Comparison of ENCODE assay signal across 8 cellular contexts in the genomic region with DNA sequence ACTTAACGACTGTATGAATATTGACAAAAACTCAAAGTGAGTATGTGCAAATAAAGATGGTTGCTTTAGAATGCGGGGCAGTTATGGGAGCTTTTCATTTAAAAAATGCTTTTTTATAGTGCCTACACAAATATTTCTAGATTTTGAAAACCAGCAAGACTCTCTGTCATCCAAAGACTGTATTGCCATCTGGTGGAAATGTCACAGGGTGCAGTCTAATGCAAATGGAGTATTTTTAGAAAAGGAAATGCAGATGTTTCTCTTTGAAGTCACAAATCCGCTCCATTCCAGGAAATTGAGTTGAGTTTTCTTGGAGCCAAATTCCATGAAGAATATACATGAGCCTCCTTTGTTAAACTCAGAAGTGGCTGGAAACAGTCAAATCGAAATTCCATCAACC. TPM values are rescaled to one million over a fixed set of nuclear protein-coding genes. Genes with fewer than 3 reads are reported as not detected.
DNase-seq lines count a peak whose midpoint lies in the region; ATAC-seq and TF ChIP-seq lines count a peak whose summit lies in the region.

No MANE protein-coding gene starts in this region.

- intact Hi-C loops in mammary epithelial cell (cut with micrococcal nuclease) (loop anchor here (1.0 kb wide), 1 partner anchor 23 kb away; no protein-coding TSS in a partner anchor), right lobe of liver (cut with DNase I) (no loop called here)

- H3K9ac ChIP-seq in mammary epithelial cell (ENCODE audit: insufficient read depth, low read length): no peak overlapping the region

- 11% methylated on average over 4 of the region's 4 CpGs for WGBS in mammary epithelial cell (ENCODE audit: low coverage, missing lambda C conversion rate)
- WGBS in right lobe of liver (ENCODE audit: insufficient coverage, low coverage, low lambda C conversion rate, missing lambda C conversion rate): 25% methylated on average over 4 of the region's 4 CpGs

- TF ChIP-seq CTCF in mammary epithelial cell (conservative IDR thresholded peaks at IDR 0.05 in 1 of 2, IDR thresholded peaks at IDR 0.05 in 1 of 2; ENCODE audit: extremely low read depth in 1 of 2, insufficient read depth in 1 of 2, low read depth in 1 of 2, low read length in 2 of 2) (peak; percentile 65 to 68), right lobe of liver (IDR thresholded peaks at IDR 0.05) (peak; percentile 25 to 59 (median 40))

- in situ Hi-C loops in mammary epithelial cell (cut with MboI; ENCODE audit: low sequenced_read_pairs in 2 of 2): loop anchor here in 1 of 2 donors (25.0 kb wide), 1 partner anchor 437 kb away; no protein-coding TSS in a partner anchor

- peak; percentile 44 for DNase-seq in GM03348 (ENCODE audit: low spot score)
- DNase-seq in NCI-H748 (lab: John Stamatoyannopoulos, UW; ENCODE audit: unreplicated experiment): peak; percentile 54
- peak; percentile 27 for DNase-seq in mammary epithelial cell
- no peak for DNase-seq in right lobe of liver
- DNase-seq in cerebellum (ENCODE audit: low spot score): no peak
- DNase-seq in activated CD4-positive, CD25-positive, alpha-beta regulatory T cell treated with anti-CD3 and anti-CD28 coated beads, Interleukin-2, amount 50 U/mL, for 72 hours: no peak

- ATAC-seq in right lobe of liver (peak in 2 of 4 donors; percentile 72 to 78), GM19467 (IDR thresholded peaks at IDR 0.05; ENCODE audit: unreplicated experiment) (no peak)

- H3K4me2 ChIP-seq in mammary epithelial cell (ENCODE audit: insufficient read depth, low read depth, low read length): no peak overlapping the region

- H3K4me1 ChIP-seq in ACC112 (ENCODE audit: control insufficient read depth, insufficient read depth, low read length, unreplicated experiment): peaks cover 20% of the 10 kb centered on the region
- peaks cover 12% of the 10 kb centered on the region for H3K4me1 ChIP-seq in mammary epithelial cell (ENCODE audit: insufficient read depth, low read length)
- H3K4me1 ChIP-seq in right lobe of liver: peaks cover 0 to 7% (median 0%) of the 10 kb centered on the region in 4 donors

- H3K4me3 ChIP-seq in ACC112 (ENCODE audit: low read depth, low read length) (no peak overlapping the region), mammary epithelial cell (replicated peaks in 1 of 3; ENCODE audit: insufficient read depth in 1 of 3, low read depth in 2 of 3, low read length in 3 of 3) (no peak overlapping the region), right lobe of liver (no peak overlapping the region)

- no peak overlapping the region for H3K27ac ChIP-seq in ACC112 (ENCODE audit: low read depth, low read length)
- H3K27ac ChIP-seq in mammary epithelial cell (ENCODE audit: insufficient read depth, low read depth, low read length): no peak overlapping the region
- no peak overlapping the region for H3K27ac ChIP-seq in right lobe of liver

- H4K20me1 ChIP-seq in mammary epithelial cell (ENCODE audit: insufficient read depth, low read length): peaks cover 4% of the 10 kb centered on the region

- dilution Hi-C loops in mammary epithelial cell (cut with HindIII; ENCODE audit: low sequenced_read_pairs): no loop called here

- no TSS peak for BruUV-seq in mammary epithelial cell (replicated peaks; lab: Mats Ljungman, UMichigan)

- H3K9me3 ChIP-seq in mammary epithelial cell (replicated peaks; ENCODE audit: insufficient read depth, low read length) (no peaks in the 10 kb centered on the region), right lobe of liver (no peaks in the 10 kb centered on the region)

- no peak for TF ChIP-seq POLR2A in right lobe of liver (IDR thresholded peaks at IDR 0.05)

- no peaks in the 10 kb centered on the region for H3K79me2 ChIP-seq in ACC112 (ENCODE audit: control insufficient read depth, insufficient read depth, low read length, unreplicated experiment)
- no peaks in the 10 kb centered on the region for H3K79me2 ChIP-seq in mammary epithelial cell (ENCODE audit: insufficient read depth, low read length)

- peaks cover 15% of the 10 kb centered on the region for H3K27me3 ChIP-seq in ACC112 (ENCODE audit: insufficient read depth, low read length)
- peaks cover 16% of the 10 kb centered on the region for H3K27me3 ChIP-seq in mammary epithelial cell (ENCODE audit: insufficient read depth, low read length)
- H3K27me3 ChIP-seq in right lobe of liver: peaks cover 0 to 4% of the 10 kb centered on the region in 2 donors

- H3K36me3 ChIP-seq in ACC112 (ENCODE audit: insufficient read depth, low read length) (no peaks in the 10 kb centered on the region), mammary epithelial cell (ENCODE audit: insufficient read depth, low read length) (no peaks in the 10 kb centered on the region), right lobe of liver (no peaks in the 10 kb centered on the region)

- CTCF ChIA-PET in mammary epithelial cell (lab: Charles Lee; ENCODE audit: low non-redundant PET): no interaction called here

- H2AFZ ChIP-seq in ACC112 (ENCODE audit: low read length, unreplicated experiment): peak overlapping the region; percentile 2
- H2AFZ ChIP-seq in mammary epithelial cell (ENCODE audit: low read depth, low read length): no peak overlapping the region

RNA-seq across cellular contexts. Expression of a gene that starts 2.3 kb away (rescaled TPM):
- not detected for total RNA-seq in mammary epithelial cell
- not detected for polyA plus RNA-seq in mammary epithelial cell
- not detected for polyA minus RNA-seq in mammary epithelial cell
- under 1 TPM in 3 of 6 experiments, not detected in 3; 0.18 to 0.42 (median 0.22) TPM for total RNA-seq in right lobe of liver
- not detected for total RNA-seq in cerebellum

RNA-seq across cellular contexts. Expression of a gene that starts 10.4 kb away (rescaled TPM):
- total RNA-seq in mammary epithelial cell: 10 to 100 TPM; 24.2 to 32.2 TPM
- 27.0 TPM for polyA plus RNA-seq in mammary epithelial cell
- polyA minus RNA-seq in mammary epithelial cell: 4.1 TPM
- total RNA-seq in right lobe of liver: 10 to 100 TPM in 5 of 6 experiments, 1 to 10 TPM in 1; 8.2 to 15.2 (median 11.8) TPM
- 12.1 TPM for total RNA-seq in cerebellum

Comparison
In these comparisons a context has a peak if more than half of its experiments do, and no peak if none do; other contexts are left out.
1. DNase-seq: peak in GM03348 (single experiment), NCI-H748 (single experiment) and mammary epithelial cell (single experiment); none in right lobe of liver (0 of 3), cerebellum (single experiment) and activated CD4-positive, CD25-positive, alpha-beta regulatory T cell treated with anti-CD3 and anti-CD28 coated beads, Interleukin-2, amount 50 U/mL, for 72 hours (single experiment).